In the genomic region with DNA sequence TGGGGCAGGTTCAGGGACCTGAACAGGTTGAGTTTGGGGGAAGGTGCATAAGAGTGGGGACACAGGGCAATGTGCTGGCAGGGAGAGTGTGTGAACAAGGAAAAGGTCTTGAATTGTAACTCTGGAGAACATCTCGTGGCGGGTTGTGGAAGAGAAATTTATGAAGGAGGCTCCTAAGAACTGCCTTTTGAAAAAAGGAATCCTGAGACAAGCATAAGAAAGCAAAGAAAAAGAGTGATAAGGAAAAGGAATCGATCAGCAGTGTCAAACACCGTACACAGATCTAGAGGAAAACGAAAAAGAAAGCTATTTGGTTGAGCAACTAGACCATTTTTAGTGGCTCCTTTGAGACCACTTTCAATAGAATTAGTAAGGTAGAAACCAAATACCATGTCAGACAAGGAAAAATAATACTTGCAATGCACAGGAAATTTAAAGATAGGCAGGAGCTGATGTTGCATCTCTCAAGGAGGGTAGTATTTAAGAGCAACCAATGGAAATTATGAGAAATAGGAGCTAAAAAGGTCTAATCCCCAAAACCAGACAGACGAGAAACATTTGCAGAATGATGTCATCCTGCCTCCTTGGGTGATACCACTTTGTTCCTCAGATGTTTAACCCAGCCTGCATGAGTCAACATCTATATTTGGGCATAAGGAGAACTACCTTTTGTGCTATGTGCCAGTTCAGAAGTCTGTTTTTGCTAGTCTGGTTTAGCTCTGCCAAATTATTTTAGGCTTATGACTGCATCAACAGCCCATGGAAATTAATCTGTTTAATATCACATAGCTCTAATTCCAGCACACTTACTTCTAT, we compare ENCODE assay signal across 8 cellular contexts.
DNase-seq lines count a peak whose midpoint lies in the region; ATAC-seq and TF ChIP-seq lines count a peak whose summit lies in the region.

No MANE protein-coding gene starts in this region.

- no peaks in the 10 kb centered on the region for H3K27me3 ChIP-seq in GM23338 (ENCODE audit: insufficient read depth)

- H3K36me3 ChIP-seq in GM23338 (ENCODE audit: insufficient read depth) = no peaks in the 10 kb centered on the region

- H3K27me3 Mint-ChIP-seq in GM23338 (ENCODE audit: insufficient read depth, low read depth, poor library complexity) = no peaks in the 10 kb centered on the region
- no peaks in the 10 kb centered on the region for H3K27me3 Mint-ChIP-seq in activated CD4-positive, alpha-beta memory T cell treated with anti-CD3 and anti-CD28 coated beads for 36 hours

- H3K4me1 Mint-ChIP-seq in GM23338 = no peaks in the 10 kb centered on the region
- H3K4me1 Mint-ChIP-seq in activated CD4-positive, alpha-beta memory T cell treated with anti-CD3 and anti-CD28 coated beads for 36 hours (ENCODE audit: low read depth) = peaks cover 42% of the 10 kb centered on the region

- no peaks in the 10 kb centered on the region for H3K79me2 ChIP-seq in GM23338 (replicated peaks; ENCODE audit: insufficient read depth)

- H3K4me3 ChIP-seq in GM23338 = no peak overlapping the region
- H3K4me3 ChIP-seq in Jurkat, Clone E6-1 (ENCODE audit: low read length) = no peak overlapping the region

- H3K27ac Mint-ChIP-seq in GM23338 = no peak overlapping the region; the same call in 1 of the 2 replicates
- H3K27ac Mint-ChIP-seq in activated CD4-positive, alpha-beta memory T cell treated with anti-CD3 and anti-CD28 coated beads for 36 hours = peak overlapping the region; percentile 71

- H3K9me2 ChIP-seq in GM23338 (ENCODE audit: insufficient read depth) = no peaks in the 10 kb centered on the region

- intact Hi-C loops in activated CD4-positive, alpha-beta memory T cell treated with anti-CD3 and anti-CD28 coated beads for 36 hours (cut with micrococcal nuclease) = loop anchor here (1.0 to 2.0 kb wide), 6 partner anchors 29 to 241 kb away; partner anchors contain the start of gene FGFR1OP2

- H2AFZ ChIP-seq in GM23338 = peak overlapping the region; percentile 67; the same call in 1 of the 2 replicates

- no peaks in the 10 kb centered on the region for H3K36me3 Mint-ChIP-seq in GM23338 (ENCODE audit: low read depth)
- no peaks in the 10 kb centered on the region for H3K36me3 Mint-ChIP-seq in activated CD4-positive, alpha-beta memory T cell treated with anti-CD3 and anti-CD28 coated beads for 36 hours

- CTCF ChIA-PET in activated CD4-positive, alpha-beta memory T cell treated with anti-CD3 and anti-CD28 coated beads for 36 hours (lab: Charles Lee) = interaction anchor here (0.6 to 2.6 kb wide), 11 partner anchors 29 to 368 kb away, joined by 3 to 7 read pairs (median 3); partner anchors contain the start of gene STK38L

- H4K20me1 ChIP-seq in GM23338 (replicated peaks; ENCODE audit: insufficient read depth) = no peaks in the 10 kb centered on the region

- H3K4me2 ChIP-seq in GM23338 = no peak overlapping the region

- no peaks in the 10 kb centered on the region for H3K9me3 Mint-ChIP-seq in GM23338
- no peaks in the 10 kb centered on the region for H3K9me3 Mint-ChIP-seq in activated CD4-positive, alpha-beta memory T cell treated with anti-CD3 and anti-CD28 coated beads for 36 hours

- H3F3A ChIP-seq in GM23338 (replicated peaks; ENCODE audit: low read depth) = no peaks in the 10 kb centered on the region

- no peaks in the 10 kb centered on the region for H3K4me1 ChIP-seq in GM23338 (ENCODE audit: insufficient read depth)

- ATAC-seq in GM23338 = no peak

- no peak overlapping the region for H3K27ac ChIP-seq in GM23338 (ENCODE audit: low read depth)

- H3K4me3 Mint-ChIP-seq in GM23338 = no peak overlapping the region
- peak overlapping the region; percentile 40 for H3K4me3 Mint-ChIP-seq in activated CD4-positive, alpha-beta memory T cell treated with anti-CD3 and anti-CD28 coated beads for 36 hours

- POLR2A ChIA-PET in activated CD4-positive, alpha-beta memory T cell treated with anti-CD3 and anti-CD28 coated beads for 36 hours (lab: Charles Lee) = interaction anchor here (0.7 to 1.6 kb wide), 5 partner anchors 29 to 156 kb away, joined by 3 to 10 read pairs (median 4); partner anchors contain the start of gene STK38L

- TF ChIP-seq CTCF in GM23338 (conservative IDR thresholded peaks at IDR 0.05; ENCODE audit: low read depth in 2 of 2) = no peak

- DNase-seq in activated T-cell treated with anti-CD3 and anti-CD28 coated beads for 48 hours (ENCODE audit: low read depth) = peak; percentile 8
- no peak for DNase-seq in activated T-cell treated with anti-CD3 and anti-CD28 coated beads, Interleukin-2, amount 50 U/mL, for 48 hours
- no peak for DNase-seq in GM23338 (ENCODE audit: low spot score)
- peak; percentile 46 for DNase-seq in Jurkat, Clone E6-1 (ENCODE audit: low read depth, low spot score)
- DNase-seq in activated CD4-positive, alpha-beta memory T cell treated with anti-CD3 and anti-CD28 coated beads for 36 hours = peak; percentile 47
- peak; percentile 87 for DNase-seq in glomerular visceral epithelial cell (ENCODE audit: extremely low spot score)
- peak; percentile 14 to 22 for DNase-seq in stimulated activated CD4-positive, alpha-beta T cell treated with anti-CD3 and anti-CD28 coated beads, Interleukin-2, amount 100 ng/mL, for 48 hours
- DNase-seq in COR-L47 (lab: John Stamatoyannopoulos, UW) = no peak

TF ChIP-seq in GM23338, 12 proteins besides CTCF, POLR2A, EP300 and RAD21:
- TF ChIP-seq JUNB (IDR thresholded peaks at IDR 0.05; ENCODE audit: unreplicated experiment) (no peak), REST (IDR thresholded peaks at IDR 0.05; ENCODE audit: unreplicated experiment) (no peak), POLR2AphosphoS5 (IDR thresholded peaks at IDR 0.05; ENCODE audit: low read depth) (no peak), NANOG (IDR thresholded peaks at IDR 0.05; ENCODE audit: borderline replicate concordance) (no peak)

Comparison
In these comparisons a context has a peak if more than half of its experiments do, and no peak if none do; other contexts are left out.
1. DNase-seq: peak in activated T-cell treated with anti-CD3 and anti-CD28 coated beads for 48 hours (single experiment), Jurkat, Clone E6-1 (single experiment), activated CD4-positive, alpha-beta memory T cell treated with anti-CD3 and anti-CD28 coated beads for 36 hours (single experiment), glomerular visceral epithelial cell (single experiment) and stimulated activated CD4-positive, alpha-beta T cell treated with anti-CD3 and anti-CD28 coated beads, Interleukin-2, amount 100 ng/mL, for 48 hours (2 of 2); none in activated T-cell treated with anti-CD3 and anti-CD28 coated beads, Interleukin-2, amount 50 U/mL, for 48 hours (0 of 2), GM23338 (single experiment) and COR-L47 (single experiment).